In the genomic region with DNA sequence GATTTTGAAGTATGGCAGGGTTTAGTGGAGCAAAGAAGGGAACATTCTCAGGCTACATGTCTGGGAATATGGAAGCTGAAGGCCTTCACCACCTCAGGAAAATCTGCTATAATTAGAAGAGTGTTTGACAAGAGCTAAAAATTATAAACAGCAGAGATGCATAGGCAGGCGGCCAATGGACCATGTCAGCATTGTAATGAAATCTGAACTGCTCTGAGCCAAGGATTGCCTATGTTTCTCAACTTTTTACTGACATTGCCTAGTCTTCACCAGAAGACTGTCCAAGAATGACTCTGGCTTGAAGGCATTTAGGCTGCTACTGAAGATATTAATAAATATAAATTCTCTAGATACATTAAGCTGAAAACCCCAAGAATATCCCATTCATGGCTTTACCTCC, we compare ENCODE assay signal across 21 cellular contexts.
DNase-seq lines count a peak whose midpoint lies in the region; ATAC-seq and TF ChIP-seq lines count a peak whose summit lies in the region.
"Had no signal": no experiment of that assay in that cellular context is flagged by ENCODE, and none has a peak within 500 bp of the region (broad histone marks: within the 10 kb centered on the region; RNA-seq: fewer than 3 reads in every experiment).

No MANE protein-coding gene starts in this region.

- H3K27me3 ChIP-seq in MG63 (no peaks in the 10 kb centered on the region), muscle layer of duodenum (ENCODE audit: low read depth, low read length) (no peaks in the 10 kb centered on the region), aorta (ENCODE audit: control insufficient read depth in 1 of 2, insufficient read depth in 2 of 2, low read length in 1 of 2) (no peaks in the 10 kb centered on the region)
- H3K27me3 ChIP-seq: hepatocyte, neural progenitor cell, SJSA1 had no signal

- peak overlapping the region; percentile 70 for H3K27ac ChIP-seq in muscle layer of duodenum (ENCODE audit: low read length)
- H3K27ac ChIP-seq in aorta (ENCODE audit: low read depth in 1 of 2, low read length in 2 of 2), result peak overlapping the region; percentile 14 to 67
- H3K27ac ChIP-seq: hepatocyte, neural progenitor cell, PC-9, SJSA1 had no signal

- no peak overlapping the region for H3K4me3 Mint-ChIP-seq in activated T-helper 2 cell treated with anti-CD3 and anti-CD28 coated beads, Interferon-gamma antibody, Interleukin-2, Interleukin-4, amounts not matched to agents 10 μg/mL and 5 μg/mL and 100 μg/mL, durations not matched to agents 14 hours and 24 hours and 36 hours (ENCODE audit: low read depth)
- H3K4me3 Mint-ChIP-seq in osteocyte (ENCODE audit: unreplicated experiment), result no peak overlapping the region
- H3K4me3 Mint-ChIP-seq: activated CD4-positive, alpha-beta memory T cell treated with anti-CD3 and anti-CD28 coated beads for 36 hours; activated naive CD8-positive, alpha-beta T cell treated with anti-CD3 and anti-CD28 coated beads, Interleukin-2, amount 10 ng/mL, durations not matched to agents 7 days and 5 days; neural progenitor cell; T-helper 17 cell had no signal

- H3K9me3 ChIP-seq in MG63, result peaks cover 15% of the 10 kb centered on the region
- H3K9me3 ChIP-seq in muscle layer of duodenum (ENCODE audit: control insufficient read depth in 1 of 2, low read length in 2 of 2), result no peaks in the 10 kb centered on the region
- H3K9me3 ChIP-seq in aorta (ENCODE audit: control insufficient read depth, low read length), result no peaks in the 10 kb centered on the region
- H3K9me3 ChIP-seq: SJSA1 had no signal

- H3K4me3 ChIP-seq in MG63 (no peak overlapping the region), foreskin fibroblast (ENCODE audit: low read depth in 1 of 2, low read length in 2 of 2) (no peak overlapping the region), muscle layer of duodenum (ENCODE audit: low read depth in 1 of 2, low read length in 2 of 2) (no peak overlapping the region), aorta (ENCODE audit: low read length in 2 of 2) (no peak overlapping the region)
- H3K4me3 ChIP-seq: hepatocyte, neural progenitor cell, PC-9, SJSA1 had no signal

- intact Hi-C loops in aorta (cut with DNase I), result loop anchor here in 1 of 2 donors (10.0 kb wide), 1 partner anchor 55 kb away; no protein-coding TSS in a partner anchor
- intact Hi-C loops in activated T-helper 2 cell treated with anti-CD3 and anti-CD28 coated beads, Interferon-gamma antibody, Interleukin-2, Interleukin-4, amounts not matched to agents 10 μg/mL and 5 μg/mL and 100 μg/mL, durations not matched to agents 14 hours and 24 hours and 36 hours (cut with micrococcal nuclease), result no loop called here

- TF ChIP-seq CTCF in foreskin fibroblast (IDR thresholded peaks at IDR 0.05; ENCODE audit: low read depth, low read length) (no peak), osteocyte (IDR thresholded peaks at IDR 0.05) (no peak)

- DNase-seq in MG63 (peak; percentile 91), foreskin fibroblast (peak; percentile 18 to 48), aorta (no peak), GF-D8 (lab: John Stamatoyannopoulos, UW) (no peak), osteocyte (ENCODE audit: extremely low spot score, unreplicated experiment) (no peak)
- no peak for DNase-seq in activated T-helper 2 cell treated with anti-CD3 and anti-CD28 coated beads, Interferon-gamma antibody, Interleukin-2, Interleukin-4, amounts not matched to agents 10 μg/mL and 5 μg/mL and 100 μg/mL, durations not matched to agents 14 hours and 24 hours and 36 hours (ENCODE audit: low spot score)
- DNase-seq: activated CD4-positive, alpha-beta memory T cell treated with anti-CD3 and anti-CD28 coated beads for 36 hours; activated naive CD8-positive, alpha-beta T cell treated with anti-CD3 and anti-CD28 coated beads, Interleukin-2, amount 10 ng/mL, durations not matched to agents 7 days and 5 days; activated T-cell treated with anti-CD3 and anti-CD28 coated beads, Interleukin-2, amount 50 U/mL, for 48 hours; C1 segment of cervical spinal cord; erythroblast; midbrain; NCI-H1436 treated with DMSO at 0.1 percent for 48 hours; PC-9; stimulated activated CD4-positive, alpha-beta T cell treated with anti-CD3 and anti-CD28 coated beads, Interleukin-2, amount 100 ng/mL, for 48 hours; T-helper 17 cell had no signal

- peaks cover 4 to 42% of the 10 kb centered on the region in 2 donors for H3K4me1 ChIP-seq in muscle layer of duodenum (ENCODE audit: control insufficient read depth in 1 of 2, insufficient read depth in 2 of 2, low read length in 2 of 2)
- peaks cover 10 to 15% of the 10 kb centered on the region in 2 donors for H3K4me1 ChIP-seq in aorta (ENCODE audit: control insufficient read depth in 1 of 2, insufficient read depth in 2 of 2, low read length in 2 of 2)

- no peaks in the 10 kb centered on the region for H3K36me3 Mint-ChIP-seq in activated T-helper 2 cell treated with anti-CD3 and anti-CD28 coated beads, Interferon-gamma antibody, Interleukin-2, Interleukin-4, amounts not matched to agents 10 μg/mL and 5 μg/mL and 100 μg/mL, durations not matched to agents 14 hours and 24 hours and 36 hours (ENCODE audit: low read depth)
- peaks cover 2% of the 10 kb centered on the region for H3K36me3 Mint-ChIP-seq in osteocyte (ENCODE audit: unreplicated experiment)
- H3K36me3 Mint-ChIP-seq: activated CD4-positive, alpha-beta memory T cell treated with anti-CD3 and anti-CD28 coated beads for 36 hours had no signal

- no peaks in the 10 kb centered on the region for H3K9me3 Mint-ChIP-seq in activated T-helper 2 cell treated with anti-CD3 and anti-CD28 coated beads, Interferon-gamma antibody, Interleukin-2, Interleukin-4, amounts not matched to agents 10 μg/mL and 5 μg/mL and 100 μg/mL, durations not matched to agents 14 hours and 24 hours and 36 hours
- peaks cover 8% of the 10 kb centered on the region for H3K9me3 Mint-ChIP-seq in osteocyte (ENCODE audit: unreplicated experiment)

- H3K4me1 Mint-ChIP-seq in activated T-helper 2 cell treated with anti-CD3 and anti-CD28 coated beads, Interferon-gamma antibody, Interleukin-2, Interleukin-4, amounts not matched to agents 10 μg/mL and 5 μg/mL and 100 μg/mL, durations not matched to agents 14 hours and 24 hours and 36 hours (ENCODE audit: low read depth), result no peaks in the 10 kb centered on the region
- peaks cover 16% of the 10 kb centered on the region for H3K4me1 Mint-ChIP-seq in osteocyte (ENCODE audit: unreplicated experiment)
- H3K4me1 Mint-ChIP-seq: activated naive CD8-positive, alpha-beta T cell treated with anti-CD3 and anti-CD28 coated beads, Interleukin-2, amount 10 ng/mL, durations not matched to agents 7 days and 5 days; neural progenitor cell; T-helper 17 cell had no signal

- H3K36me3 ChIP-seq in MG63 (no peaks in the 10 kb centered on the region; the same call in 1 of the 2 replicates), muscle layer of duodenum (ENCODE audit: control insufficient read depth in 1 of 2, insufficient read depth in 2 of 2, low read length in 2 of 2) (no peaks in the 10 kb centered on the region), aorta (ENCODE audit: control insufficient read depth in 1 of 2, insufficient read depth in 2 of 2, low read length in 1 of 2) (no peaks in the 10 kb centered on the region)
- H3K36me3 ChIP-seq: neural progenitor cell, WERI-Rb-1 had no signal

- WGBS in aorta, 2 donors, result 0 to 12% methylated on average over 1 of the region's 1 CpG

- H3K27me3 Mint-ChIP-seq in activated T-helper 2 cell treated with anti-CD3 and anti-CD28 coated beads, Interferon-gamma antibody, Interleukin-2, Interleukin-4, amounts not matched to agents 10 μg/mL and 5 μg/mL and 100 μg/mL, durations not matched to agents 14 hours and 24 hours and 36 hours (ENCODE audit: low read depth), result no peaks in the 10 kb centered on the region
- H3K27me3 Mint-ChIP-seq in osteocyte (ENCODE audit: unreplicated experiment), result peaks cover 45% of the 10 kb centered on the region
- H3K27me3 Mint-ChIP-seq: activated CD4-positive, alpha-beta memory T cell treated with anti-CD3 and anti-CD28 coated beads for 36 hours; activated naive CD8-positive, alpha-beta T cell treated with anti-CD3 and anti-CD28 coated beads, Interleukin-2, amount 10 ng/mL, durations not matched to agents 7 days and 5 days; T-helper 17 cell had no signal

- no peak overlapping the region for H3K27ac Mint-ChIP-seq in activated T-helper 2 cell treated with anti-CD3 and anti-CD28 coated beads, Interferon-gamma antibody, Interleukin-2, Interleukin-4, amounts not matched to agents 10 μg/mL and 5 μg/mL and 100 μg/mL, durations not matched to agents 14 hours and 24 hours and 36 hours
- no peak overlapping the region for H3K27ac Mint-ChIP-seq in osteocyte (ENCODE audit: unreplicated experiment)
- H3K27ac Mint-ChIP-seq: activated CD4-positive, alpha-beta memory T cell treated with anti-CD3 and anti-CD28 coated beads for 36 hours; activated naive CD8-positive, alpha-beta T cell treated with anti-CD3 and anti-CD28 coated beads, Interleukin-2, amount 10 ng/mL, durations not matched to agents 7 days and 5 days; neural progenitor cell; T-helper 17 cell had no signal

- no peak for ATAC-seq in aorta (ENCODE audit: low FRiP score)
- ATAC-seq: T-helper 17 cell had no signal

Comparison
In these comparisons a context has a peak if more than half of its experiments do, and no peak if none do; other contexts are left out.
1. DNase-seq: peak in MG63 (single experiment) and foreskin fibroblast (2 of 2); none in aorta (0 of 2), GF-D8 (single experiment), activated T-helper 2 cell treated with anti-CD3 and anti-CD28 coated beads, Interferon-gamma antibody, Interleukin-2, Interleukin-4, amounts not matched to agents 10 μg/mL and 5 μg/mL and 100 μg/mL, durations not matched to agents 14 hours and 24 hours and 36 hours (single experiment) and osteocyte (single experiment).